In genomic region chr4:110484767-110485166, GRCh38 we compare ENCODE assay signal across 9 cellular contexts. TPM values are rescaled to one million over a fixed set of nuclear protein-coding genes. Genes with fewer than 3 reads are reported as not detected.
DNase-seq lines count a peak whose midpoint lies in the region; ATAC-seq, FAIRE-seq and TF ChIP-seq lines count a peak whose summit lies in the region.
"Had no signal": no experiment of that assay in that cellular context is flagged by ENCODE, and none has a peak within 500 bp of the region (broad histone marks: within the 10 kb centered on the region; RNA-seq: fewer than 3 reads in every experiment).

No MANE protein-coding gene starts in this region.

- H3K4me3 Mint-ChIP-seq in stimulated activated naive CD8-positive, alpha-beta T cell treated with anti-CD3 and anti-CD28 coated beads, Interleukin-15, amount 100 ng/mL, for 72 hours, result no peak overlapping the region
- no peak overlapping the region for H3K4me3 Mint-ChIP-seq in endodermal cell

- no peaks in the 10 kb centered on the region for H3K9me3 Mint-ChIP-seq in stimulated activated naive CD8-positive, alpha-beta T cell treated with anti-CD3 and anti-CD28 coated beads, Interleukin-15, amount 100 ng/mL, for 72 hours
- no peaks in the 10 kb centered on the region for H3K9me3 Mint-ChIP-seq in endodermal cell

- in situ Hi-C loops in GM23248 (cut with MboI), result no loop called here

- H3K9me3 ChIP-seq in GM23248 (ENCODE audit: low read depth) (no peaks in the 10 kb centered on the region), SJSA1 (replicated peaks) (no peaks in the 10 kb centered on the region), kidney (ENCODE audit: control insufficient read depth in 1 of 2, low read length in 2 of 2) (no peaks in the 10 kb centered on the region), endodermal cell (ENCODE audit: control insufficient read depth, low read length) (no peaks in the 10 kb centered on the region)

- no peak overlapping the region for H3K27ac Mint-ChIP-seq in stimulated activated naive CD8-positive, alpha-beta T cell treated with anti-CD3 and anti-CD28 coated beads, Interleukin-15, amount 100 ng/mL, for 72 hours
- H3K27ac Mint-ChIP-seq in endodermal cell, result no peak overlapping the region

- peak overlapping the region; percentile 52 for H3K4me2 ChIP-seq in GM23248 (ENCODE audit: unreplicated experiment)

- no peaks in the 10 kb centered on the region for H4K20me1 ChIP-seq in GM23248 (ENCODE audit: insufficient read depth)

- no peaks in the 10 kb centered on the region for H3K79me2 ChIP-seq in GM23248 (ENCODE audit: insufficient read depth)

- WGBS in GM23248 (ENCODE audit: low coverage in 1 of 2, low lambda C conversion rate in 2 of 2, missing lambda C conversion rate in 2 of 2), 2 experiments, result 0 to 1% methylated on average over 5 of the region's 5 CpGs
- 95 to 100% methylated on average over 3 to 5 of the region's 5 CpGs for WGBS in endodermal cell (ENCODE audit: insufficient coverage in 1 of 2, insufficient read length in 1 of 2), 2 experiments

- no peak for FAIRE-seq in kidney (lab: Jason Lieb, UNC)
- FAIRE-seq: G401.6 had no signal

- H3K4me1 ChIP-seq in GM23248 (ENCODE audit: insufficient read depth) (peaks cover 45% of the 10 kb centered on the region), SJSA1 (replicated peaks) (peaks cover 48% of the 10 kb centered on the region), kidney (ENCODE audit: control insufficient read depth in 1 of 2, insufficient read depth in 1 of 2, low read depth in 1 of 2, low read length in 2 of 2) (peaks cover 5 to 24% of the 10 kb centered on the region in 2 donors), endodermal cell (ENCODE audit: control insufficient read depth, insufficient read depth, low read length) (peaks cover 3% of the 10 kb centered on the region)

- H3K36me3 ChIP-seq in GM23248 (ENCODE audit: low read depth) (no peaks in the 10 kb centered on the region), SJSA1 (no peaks in the 10 kb centered on the region), kidney (ENCODE audit: control insufficient read depth in 1 of 2, insufficient read depth in 2 of 2, low read length in 2 of 2) (no peaks in the 10 kb centered on the region), endodermal cell (ENCODE audit: control insufficient read depth, insufficient read depth, low read length) (no peaks in the 10 kb centered on the region)

- no peak for TF ChIP-seq CTCF in kidney (IDR thresholded peaks at IDR 0.05; ENCODE audit: borderline replicate concordance, extremely low read depth, insufficient read depth)
- TF ChIP-seq CTCF in endodermal cell (conservative IDR thresholded peaks at IDR 0.05), result no peak

- intact Hi-C loops in kidney (cut with DNase I), result no loop called here

- peak overlapping the region; percentile 17; the same call in 1 of the 2 replicates for H3K9ac ChIP-seq in GM23248
- H3K9ac ChIP-seq in kidney (ENCODE audit: low read length in 2 of 2), result no peak overlapping the region
- no peak overlapping the region for H3K9ac ChIP-seq in endodermal cell (ENCODE audit: extremely low read depth, low read length, poor library complexity, severe bottlenecking)

- H3F3A ChIP-seq in GM23248 (ENCODE audit: insufficient read depth), result peaks cover 34% of the 10 kb centered on the region

- peaks cover 23% of the 10 kb centered on the region for H3K27me3 Mint-ChIP-seq in stimulated activated naive CD8-positive, alpha-beta T cell treated with anti-CD3 and anti-CD28 coated beads, Interleukin-15, amount 100 ng/mL, for 72 hours
- H3K27me3 Mint-ChIP-seq in endodermal cell (ENCODE audit: insufficient read depth), result no peaks in the 10 kb centered on the region

- H3K4me3 ChIP-seq in GM23248, result no peak overlapping the region
- H3K4me3 ChIP-seq in SJSA1, result no peak overlapping the region
- no peak overlapping the region for H3K4me3 ChIP-seq in kidney (ENCODE audit: low read length in 2 of 2)
- H3K4me3 ChIP-seq in endodermal cell (ENCODE audit: low read length), result no peak overlapping the region

- no peaks in the 10 kb centered on the region for H3K36me3 Mint-ChIP-seq in endodermal cell (ENCODE audit: low read depth)

- DNase-seq in AG20443 (ENCODE audit: low spot score) (peak; percentile 71), GM23248 (peak; percentile 95), SJSA1 (ENCODE audit: low read depth in 1 of 2, low spot score in 2 of 2) (peak; percentile 74 to 85), kidney (no peak), T-helper 9 cell (no peak), endodermal cell (no peak), left lobe of liver (ENCODE audit: low spot score) (no peak)
- no peak for DNase-seq in stimulated activated naive CD8-positive, alpha-beta T cell treated with anti-CD3 and anti-CD28 coated beads, Interleukin-15, amount 100 ng/mL, for 72 hours

- no peaks in the 10 kb centered on the region for H3K9me2 ChIP-seq in GM23248 (ENCODE audit: insufficient read depth)

- ATAC-seq in stimulated activated naive CD8-positive, alpha-beta T cell treated with anti-CD3 and anti-CD28 coated beads, Interleukin-15, amount 100 ng/mL, for 72 hours, result no peak
- ATAC-seq in left lobe of liver, result no peak

- H3K27me3 ChIP-seq in GM23248 (replicated peaks; ENCODE audit: insufficient read depth) (no peaks in the 10 kb centered on the region), SJSA1 (replicated peaks) (no peaks in the 10 kb centered on the region), endodermal cell (ENCODE audit: control insufficient read depth, insufficient read depth, low read length, poor library complexity, severe bottlenecking) (no peaks in the 10 kb centered on the region)

- peaks cover 9% of the 10 kb centered on the region for H3K4me1 Mint-ChIP-seq in stimulated activated naive CD8-positive, alpha-beta T cell treated with anti-CD3 and anti-CD28 coated beads, Interleukin-15, amount 100 ng/mL, for 72 hours
- peaks cover 22% of the 10 kb centered on the region for H3K4me1 Mint-ChIP-seq in endodermal cell

- H3K27ac ChIP-seq in GM23248 (peak overlapping the region; percentile 57), SJSA1 (peak overlapping the region; percentile 56), kidney (ENCODE audit: low read depth in 2 of 2, low read length in 2 of 2) (peak overlapping the region; percentile 3 to 72), endodermal cell (ENCODE audit: low read depth, low read length) (no peak overlapping the region)

- no peak overlapping the region for H2AFZ ChIP-seq in GM23248

RNA-seq across cellular contexts. Expression of gene ENPEP, which starts 8.8 kb away (rescaled TPM):
- 0.11 TPM in 1 of 2 replicates, not detected in the other for total RNA-seq in GM23248 (2014; rRNA removed; shearing (Covaris generic))
- polyA plus RNA-seq in GM23248 (2016; fragmentation: Nextera tagmentation; extraction: Ambion mirVana), result 0.11 and 0.44 TPM in 2 replicates
- total RNA-seq in SJSA1 (2014; rRNA removed; shearing (Covaris generic)), result 12.7 and 16.5 TPM in 2 replicates
- total RNA-seq in kidney, result 39.9 TPM
- 83.2 TPM for polyA plus RNA-seq in kidney (ENCODE audit: insufficient read depth, low read depth, low replicate concordance)
- total RNA-seq in endodermal cell, result 1 to 10 TPM; 4.6 to 9.4 TPM
- polyA plus RNA-seq in endodermal cell (2013, experiment 1 of 2), result 1.7 TPM
- 1.9 TPM for polyA plus RNA-seq in endodermal cell (2013, experiment 2 of 2)
- 18.9 TPM for total RNA-seq in left lobe of liver

Comparison
In these comparisons a context has a peak if more than half of its experiments do, and no peak if none do; other contexts are left out.
1. DNase-seq: peak in AG20443 (single experiment), GM23248 (single experiment) and SJSA1 (2 of 2); none in kidney (single experiment), stimulated activated naive CD8-positive, alpha-beta T cell treated with anti-CD3 and anti-CD28 coated beads, Interleukin-15, amount 100 ng/mL, for 72 hours (0 of 2), T-helper 9 cell (single experiment), endodermal cell (single experiment) and left lobe of liver (single experiment).